In the genomic region with DNA sequence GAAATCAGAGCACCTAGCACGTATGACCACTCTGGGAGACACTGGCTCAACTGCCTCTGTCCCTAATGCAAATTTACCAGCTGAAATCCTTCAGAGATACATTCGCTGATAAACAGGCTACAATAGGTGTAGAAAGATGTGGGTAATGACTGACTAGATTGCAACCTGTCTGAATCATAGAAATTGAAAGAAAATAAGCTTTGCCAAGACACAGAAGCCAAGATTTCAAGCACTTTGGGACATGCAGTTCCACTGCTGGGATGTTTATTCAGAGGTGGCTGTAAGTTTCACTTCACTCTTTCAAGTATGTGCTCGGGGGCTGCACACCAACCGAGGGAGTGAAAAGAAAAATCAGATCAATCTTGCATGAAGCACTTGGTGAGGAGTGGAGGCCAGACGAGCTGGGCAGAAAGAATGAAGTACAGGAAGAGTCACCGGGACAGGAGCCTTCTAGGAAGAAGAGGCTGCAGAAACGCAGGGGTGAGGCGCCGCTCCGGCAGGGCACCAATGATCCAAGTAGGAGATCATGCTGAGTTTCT, we compare ENCODE assay signal across 8 cellular contexts.
DNase-seq lines count a peak whose midpoint lies in the region; ATAC-seq and TF ChIP-seq lines count a peak whose summit lies in the region.

No MANE protein-coding gene starts in this region.

- H3K9me3 Mint-ChIP-seq in endodermal cell = no peaks in the 10 kb centered on the region

- TF ChIP-seq EP300 in upper lobe of left lung (IDR thresholded peaks at IDR 0.05) = peak in 1 of 4 donors; percentile 33

- no peak for DNase-seq in heart right ventricle
- DNase-seq in cardiac septum (ENCODE audit: low spot score) = no peak
- DNase-seq in endodermal cell = peak; percentile 76
- DNase-seq in upper lobe of left lung = peak in 1 of 2 donors; percentile 53
- DNase-seq in activated effector memory CD4-positive, alpha-beta T cell treated with anti-CD3 and anti-CD28 coated beads, Interleukin-2, amount 50 U/mL, for 16 hours = no peak
- no peak for DNase-seq in COR-L47 (lab: John Stamatoyannopoulos, UW)
- no peak for DNase-seq in dermis blood vessel endothelial cell

- H3K9me3 ChIP-seq in heart right ventricle = no peaks in the 10 kb centered on the region
- H3K9me3 ChIP-seq in endodermal cell (ENCODE audit: control insufficient read depth, low read length) = no peaks in the 10 kb centered on the region
- no peaks in the 10 kb centered on the region for H3K9me3 ChIP-seq in upper lobe of left lung

- H3K4me3 Mint-ChIP-seq in endodermal cell = peak overlapping the region; percentile 34

- H3K27ac ChIP-seq in heart right ventricle (peak overlapping the region in 1 of 10 donors; percentile 61), endodermal cell (ENCODE audit: low read depth, low read length) (peak overlapping the region; percentile 45), upper lobe of left lung (peak overlapping the region; percentile 63 to 82 (median 72))

- intact Hi-C loops in heart right ventricle (cut with DNase I) (loop anchor here in 2 of 10 donors (5.0 kb wide), 2 partner anchors 44 to 84 kb away; no protein-coding TSS in a partner anchor), cardiac septum (cut with DNase I) (no loop called here)

- H3K9ac ChIP-seq in endodermal cell (ENCODE audit: extremely low read depth, low read length, poor library complexity, severe bottlenecking) = no peak overlapping the region

- H3K27ac Mint-ChIP-seq in endodermal cell = peak overlapping the region; percentile 90

- no peak for TF ChIP-seq CTCF in heart right ventricle (IDR thresholded peaks at IDR 0.05)
- no peak for TF ChIP-seq CTCF in endodermal cell (conservative IDR thresholded peaks at IDR 0.05)
- TF ChIP-seq CTCF in upper lobe of left lung (IDR thresholded peaks at IDR 0.05) = no peak

- H3K27me3 ChIP-seq in heart right ventricle (no peaks in the 10 kb centered on the region), endodermal cell (ENCODE audit: control insufficient read depth, insufficient read depth, low read length, poor library complexity, severe bottlenecking) (no peaks in the 10 kb centered on the region), upper lobe of left lung (no peaks in the 10 kb centered on the region)

- no peak for TF ChIP-seq POLR2A in upper lobe of left lung (IDR thresholded peaks at IDR 0.05)

- WGBS in heart right ventricle, 2 donors = 67 to 78% methylated on average over 10 of the region's 10 CpGs
- WGBS in endodermal cell (ENCODE audit: insufficient coverage in 1 of 2, insufficient read length in 1 of 2), 2 experiments = 57 to 66% methylated on average over 5 to 10 of the region's 10 CpGs
- WGBS in upper lobe of left lung, 2 donors = 41 to 48% methylated on average over 10 of the region's 10 CpGs

- H3K4me1 ChIP-seq in heart right ventricle = peaks cover 0 to 40% (median 24%) of the 10 kb centered on the region in 9 donors
- peaks cover 15% of the 10 kb centered on the region for H3K4me1 ChIP-seq in endodermal cell (ENCODE audit: control insufficient read depth, insufficient read depth, low read length)
- H3K4me1 ChIP-seq in upper lobe of left lung = peaks cover 12 to 26% (median 19%) of the 10 kb centered on the region in 4 donors

- H3K4me1 Mint-ChIP-seq in endodermal cell = peaks cover 45% of the 10 kb centered on the region

- H3K27me3 Mint-ChIP-seq in endodermal cell (ENCODE audit: insufficient read depth) = no peaks in the 10 kb centered on the region

- no peaks in the 10 kb centered on the region for H3K36me3 ChIP-seq in heart right ventricle
- no peaks in the 10 kb centered on the region for H3K36me3 ChIP-seq in endodermal cell (ENCODE audit: control insufficient read depth, insufficient read depth, low read length)
- H3K36me3 ChIP-seq in upper lobe of left lung = no peaks in the 10 kb centered on the region

- peaks cover 4% of the 10 kb centered on the region for H3K36me3 Mint-ChIP-seq in endodermal cell (ENCODE audit: low read depth)

- H3K4me3 ChIP-seq in heart right ventricle (peak overlapping the region in 6 of 10 donors; percentile 2 to 27 (median 10)), endodermal cell (ENCODE audit: low read length) (peak overlapping the region; percentile 63), upper lobe of left lung (peak overlapping the region in 3 of 4 donors; percentile 24 to 43 (median 40))

- peak in 1 of 8 donors; percentile 46 for ATAC-seq in heart right ventricle
- ATAC-seq in HG03139 (IDR thresholded peaks at IDR 0.05; ENCODE audit: unreplicated experiment) = peak; percentile 50
- no peak for ATAC-seq in upper lobe of left lung (ENCODE audit: low FRiP score in 2 of 2)

Comparison
In these comparisons a context has a peak if more than half of its experiments do, and no peak if none do; other contexts are left out.
1. H3K4me3 ChIP-seq: peak in every context shown above with its lines; median percentile 63 in endodermal cell; 40 in upper lobe of left lung; 10 in heart right ventricle.